Comparison of ENCODE assay signal across 19 cellular contexts in the genomic region with DNA sequence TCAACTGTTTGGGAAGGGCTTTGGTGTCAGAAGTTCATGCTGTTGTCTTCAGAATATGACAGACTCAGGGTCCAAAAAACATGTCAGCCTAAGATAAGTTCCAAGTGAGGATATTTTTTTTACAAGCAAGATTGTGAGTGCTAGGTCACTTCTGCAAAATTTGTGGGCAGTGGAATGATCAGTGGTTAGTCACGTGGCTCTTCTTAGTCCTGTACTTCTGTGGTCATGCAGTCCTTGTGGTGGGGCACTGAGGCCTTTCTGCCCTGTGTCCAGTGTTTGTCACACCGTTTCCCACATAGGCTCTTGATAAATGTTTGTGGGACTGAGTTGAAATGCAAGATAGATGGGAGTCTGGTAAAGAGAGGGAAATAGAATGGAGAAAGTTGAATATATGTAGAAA. TPM values are rescaled to one million over a fixed set of nuclear protein-coding genes. Genes with fewer than 3 reads are reported as not detected.
DNase-seq lines count a peak whose midpoint lies in the region; ATAC-seq and TF ChIP-seq lines count a peak whose summit lies in the region.
"Had no signal": no experiment of that assay in that cellular context is flagged by ENCODE, and none has a peak within 500 bp of the region (broad histone marks: within the 10 kb centered on the region; RNA-seq: fewer than 3 reads in every experiment).

No MANE protein-coding gene starts in this region.

- peaks cover 28% of the 10 kb centered on the region for H3K36me3 Mint-ChIP-seq in type B pancreatic cell
- H3K36me3 Mint-ChIP-seq in activated CD4-positive, alpha-beta memory T cell treated with anti-CD3 and anti-CD28 coated beads, Interleukin-2, amount 10 ng/mL, durations not matched to agents 7 days and 5 days (ENCODE audit: low read depth), result peaks cover 5% of the 10 kb centered on the region
- no peaks in the 10 kb centered on the region for H3K36me3 Mint-ChIP-seq in MCF 10A (ENCODE audit: insufficient read depth, unreplicated experiment)

- no peak overlapping the region for H3K18ac ChIP-seq in mesenchymal stem cell (ENCODE audit: low read depth in 1 of 2, low read length in 2 of 2)

- no peak overlapping the region for H2BK5ac ChIP-seq in mesenchymal stem cell (ENCODE audit: low read depth, low read length, poor library complexity, severe bottlenecking)

- peaks cover 21% of the 10 kb centered on the region for H3K79me1 ChIP-seq in mesenchymal stem cell (replicated peaks; ENCODE audit: low read length, poor library complexity, severe bottlenecking)

- DNase-seq in left ventricle myocardium inferior (no peak), left ventricle myocardium superior (no peak), UCSD-AML1 (lab: John Stamatoyannopoulos, UW; ENCODE audit: unreplicated experiment) (peak; percentile 35), mesenchymal stem cell (peak; percentile 50), type B pancreatic cell (ENCODE audit: extremely low spot score, unreplicated experiment) (no peak), GM03348 (ENCODE audit: low spot score) (no peak), MCF 10A (ENCODE audit: unreplicated experiment) (no peak)
- DNase-seq in activated CD4-positive, alpha-beta memory T cell treated with anti-CD3 and anti-CD28 coated beads, Interleukin-2, amount 10 ng/mL, durations not matched to agents 7 days and 5 days, result no peak
- DNase-seq: dermis blood vessel endothelial cell; esophagus squamous epithelium; GDM1; left cardiac atrium; NCI-H1436 treated with DMSO at 0.1 percent for 48 hours; sigmoid colon; stimulated activated naive B cell treated with anti-CD40 and anti-IgM and Interleukin-4, amounts not matched to agents 10 μg/mL and 1 μg/mL and 100 μg/mL, for 72 hours; T1000 had no signal

- H3K27ac ChIP-seq in left ventricle myocardium inferior (replicated peaks), result peak overlapping the region; percentile 10
- no peak overlapping the region for H3K27ac ChIP-seq in mesenchymal stem cell (ENCODE audit: low read length, poor library complexity, severe bottlenecking)
- H3K27ac ChIP-seq: A549, esophagus squamous epithelium, sigmoid colon had no signal

- H3K9me3 ChIP-seq in left ventricle myocardium inferior (replicated peaks) (no peaks in the 10 kb centered on the region), mesenchymal stem cell (ENCODE audit: control insufficient read depth, low read length) (no peaks in the 10 kb centered on the region)
- H3K9me3 ChIP-seq: A549, adrenal gland, esophagus squamous epithelium, sigmoid colon had no signal

- H4K91ac ChIP-seq in mesenchymal stem cell (ENCODE audit: low read length), result no peak overlapping the region

- H3K4me1 Mint-ChIP-seq in type B pancreatic cell (ENCODE audit: unreplicated experiment) (peaks cover 66% of the 10 kb centered on the region), MCF 10A (ENCODE audit: insufficient read depth, unreplicated experiment) (peaks cover 26% of the 10 kb centered on the region)
- peaks cover 31% of the 10 kb centered on the region for H3K4me1 Mint-ChIP-seq in activated CD4-positive, alpha-beta memory T cell treated with anti-CD3 and anti-CD28 coated beads, Interleukin-2, amount 10 ng/mL, durations not matched to agents 7 days and 5 days
- H3K4me1 Mint-ChIP-seq: activated T-helper 17 cell treated with anti-CD3 and anti-CD28 coated beads, Interleukin-2, amount 50 U/mL, for 72 hours had no signal

- ATAC-seq in left ventricle myocardium superior, result no peak
- ATAC-seq: A549; activated T-helper 17 cell treated with anti-CD3 and anti-CD28 coated beads, Interleukin-2, amount 50 U/mL, for 72 hours; left cardiac atrium; stimulated activated naive B cell treated with anti-CD40 and anti-IgM and Interleukin-4, amounts not matched to agents 10 μg/mL and 1 μg/mL and 100 μg/mL, for 72 hours had no signal

- H3K27me3 ChIP-seq in left ventricle myocardium inferior (ENCODE audit: low read depth) (no peaks in the 10 kb centered on the region), mesenchymal stem cell (ENCODE audit: control insufficient read depth in 1 of 2, insufficient read depth in 1 of 2, low read length in 2 of 2) (no peaks in the 10 kb centered on the region)
- H3K27me3 ChIP-seq: adrenal gland, esophagus squamous epithelium, sigmoid colon had no signal

- H2BK12ac ChIP-seq in mesenchymal stem cell (ENCODE audit: low read length in 2 of 2), result no peak overlapping the region

- peak overlapping the region; percentile 3 for H3K4me3 Mint-ChIP-seq in type B pancreatic cell
- H3K4me3 Mint-ChIP-seq in activated CD4-positive, alpha-beta memory T cell treated with anti-CD3 and anti-CD28 coated beads, Interleukin-2, amount 10 ng/mL, durations not matched to agents 7 days and 5 days, result no peak overlapping the region
- no peak overlapping the region for H3K4me3 Mint-ChIP-seq in MCF 10A (ENCODE audit: unreplicated experiment)
- H3K4me3 Mint-ChIP-seq: activated T-helper 17 cell treated with anti-CD3 and anti-CD28 coated beads, Interleukin-2, amount 50 U/mL, for 72 hours; stimulated activated naive B cell treated with anti-CD40 and anti-IgM and Interleukin-4, amounts not matched to agents 10 μg/mL and 1 μg/mL and 100 μg/mL, for 72 hours had no signal

- H3K4me2 ChIP-seq in mesenchymal stem cell (ENCODE audit: low read length, poor library complexity, severe bottlenecking), result no peak overlapping the region
- H3K4me2 ChIP-seq: A549 had no signal

- H3K27me3 Mint-ChIP-seq in type B pancreatic cell, result no peaks in the 10 kb centered on the region
- H3K27me3 Mint-ChIP-seq in activated CD4-positive, alpha-beta memory T cell treated with anti-CD3 and anti-CD28 coated beads, Interleukin-2, amount 10 ng/mL, durations not matched to agents 7 days and 5 days, result peaks cover 5% of the 10 kb centered on the region
- H3K27me3 Mint-ChIP-seq in MCF 10A (ENCODE audit: insufficient read depth, unreplicated experiment), result no peaks in the 10 kb centered on the region

- no peaks in the 10 kb centered on the region for H3K36me3 ChIP-seq in left ventricle myocardium inferior
- H3K36me3 ChIP-seq in mesenchymal stem cell (ENCODE audit: control insufficient read depth in 1 of 2, insufficient read depth in 2 of 2, low read depth in 1 of 2, low read length in 2 of 2), result peaks cover 0 to 20% of the 10 kb centered on the region in 2 experiments
- H3K36me3 ChIP-seq: adrenal gland, esophagus squamous epithelium had no signal

- H3K9ac ChIP-seq in mesenchymal stem cell (ENCODE audit: low read length), result no peak overlapping the region

- peaks cover 93% of the 10 kb centered on the region for H3K4me1 ChIP-seq in left ventricle myocardium inferior
- H3K4me1 ChIP-seq in mesenchymal stem cell (ENCODE audit: control insufficient read depth, insufficient read depth, low read depth, low read length), result peaks cover 12% of the 10 kb centered on the region

- no peaks in the 10 kb centered on the region for H3K9me3 Mint-ChIP-seq in type B pancreatic cell
- H3K9me3 Mint-ChIP-seq in activated CD4-positive, alpha-beta memory T cell treated with anti-CD3 and anti-CD28 coated beads, Interleukin-2, amount 10 ng/mL, durations not matched to agents 7 days and 5 days, result no peaks in the 10 kb centered on the region
- no peaks in the 10 kb centered on the region for H3K9me3 Mint-ChIP-seq in MCF 10A (ENCODE audit: unreplicated experiment)
- H3K9me3 Mint-ChIP-seq: activated T-helper 17 cell treated with anti-CD3 and anti-CD28 coated beads, Interleukin-2, amount 50 U/mL, for 72 hours; stimulated activated naive B cell treated with anti-CD40 and anti-IgM and Interleukin-4, amounts not matched to agents 10 μg/mL and 1 μg/mL and 100 μg/mL, for 72 hours had no signal

- H2BK120ac ChIP-seq in mesenchymal stem cell (ENCODE audit: low read depth, low read length), result peak overlapping the region; percentile 15

- WGBS in mesenchymal stem cell, result 49% methylated on average over 2 of the region's 2 CpGs

- intact Hi-C loops in left ventricle myocardium inferior (cut with micrococcal nuclease) (no loop called here), left ventricle myocardium superior (cut with micrococcal nuclease) (no loop called here), MCF 10A (cut with micrococcal nuclease) (no loop called here)

- no peak overlapping the region for H3K4ac ChIP-seq in mesenchymal stem cell (ENCODE audit: low read depth in 1 of 2, low read length in 2 of 2)

- no peak overlapping the region for H3K27ac Mint-ChIP-seq in type B pancreatic cell
- no peak overlapping the region for H3K27ac Mint-ChIP-seq in activated CD4-positive, alpha-beta memory T cell treated with anti-CD3 and anti-CD28 coated beads, Interleukin-2, amount 10 ng/mL, durations not matched to agents 7 days and 5 days
- H3K27ac Mint-ChIP-seq in MCF 10A (ENCODE audit: low read depth, unreplicated experiment), result no peak overlapping the region
- H3K27ac Mint-ChIP-seq: activated T-helper 17 cell treated with anti-CD3 and anti-CD28 coated beads, Interleukin-2, amount 50 U/mL, for 72 hours had no signal

- H3K23ac ChIP-seq in mesenchymal stem cell (ENCODE audit: low read length in 2 of 2), result no peak overlapping the region

- POLR2A ChIA-PET in activated CD4-positive, alpha-beta memory T cell treated with anti-CD3 and anti-CD28 coated beads, Interleukin-2, amount 10 ng/mL, durations not matched to agents 7 days and 5 days (lab: Charles Lee), result no interaction called here
- POLR2A ChIA-PET in MCF 10A (lab: Yijun Ruan, JAX), result no interaction called here

- no peak overlapping the region for H2BK15ac ChIP-seq in mesenchymal stem cell (ENCODE audit: low read depth, poor library complexity, severe bottlenecking)

- H3K4me3 ChIP-seq in left ventricle myocardium inferior (no peak overlapping the region), mesenchymal stem cell (ENCODE audit: insufficient read depth in 1 of 2, low read depth in 1 of 2, low read length in 2 of 2) (peak overlapping the region in 1 of 2 experiments; percentile 1)
- H3K4me3 ChIP-seq: A549, esophagus squamous epithelium, sigmoid colon had no signal

- no peak overlapping the region for H3K14ac ChIP-seq in mesenchymal stem cell (ENCODE audit: low read length in 2 of 2)

- TF ChIP-seq CTCF in left ventricle myocardium inferior (IDR thresholded peaks at IDR 0.05; ENCODE audit: borderline replicate concordance) (no peak), type B pancreatic cell (conservative IDR thresholded peaks at IDR 0.05) (no peak), MCF 10A (IDR thresholded peaks at IDR 0.05; ENCODE audit: unreplicated experiment) (no peak)

- peak overlapping the region; percentile 55 for H4K8ac ChIP-seq in mesenchymal stem cell (ENCODE audit: low read length)

- BruUV-seq in MCF 10A (replicated peaks; lab: Mats Ljungman, UMichigan), result no TSS peak

- no peak overlapping the region for H2AFZ ChIP-seq in mesenchymal stem cell (ENCODE audit: low read depth, low read length)

- H2AK5ac ChIP-seq in mesenchymal stem cell (ENCODE audit: low read length, severe bottlenecking), result no peak overlapping the region

- CTCF ChIA-PET in activated CD4-positive, alpha-beta memory T cell treated with anti-CD3 and anti-CD28 coated beads, Interleukin-2, amount 10 ng/mL, durations not matched to agents 7 days and 5 days (lab: Charles Lee), result no interaction called here
- CTCF ChIA-PET in MCF 10A (lab: Yijun Ruan, JAX), result interaction anchor here (0.6 kb wide), 1 partner anchor 156 kb away, joined by 3 read pairs; no protein-coding TSS in a partner anchor

RNA-seq across cellular contexts. Expression of gene RGL1, which starts 5.3 kb away (rescaled TPM):
- total RNA-seq in left ventricle myocardium inferior (19.4 TPM), left ventricle myocardium superior (18.5 TPM), type B pancreatic cell (ENCODE audit: low replicate concordance) (9.5 and 17.0 TPM in 2 replicates), MCF 10A (2022) (2.1 and 2.3 TPM in 2 replicates)
- polyA plus RNA-seq in mesenchymal stem cell (2013, experiment 1 of 2), result 47.5 TPM
- polyA plus RNA-seq in mesenchymal stem cell (2013, experiment 2 of 2), result 47.1 TPM
- 1 to 10 TPM; 2.4 to 2.8 TPM for total RNA-seq in activated CD4-positive, alpha-beta memory T cell treated with anti-CD3 and anti-CD28 coated beads, Interleukin-2, amount 10 ng/mL, durations not matched to agents 7 days and 5 days

Comparison
In these comparisons a context has a peak if more than half of its experiments do, and no peak if none do; other contexts are left out.
1. DNase-seq: peak in UCSD-AML1 (single experiment) and mesenchymal stem cell (single experiment); none in left ventricle myocardium inferior (single experiment), left ventricle myocardium superior (single experiment), type B pancreatic cell (single experiment), activated CD4-positive, alpha-beta memory T cell treated with anti-CD3 and anti-CD28 coated beads, Interleukin-2, amount 10 ng/mL, durations not matched to agents 7 days and 5 days (single experiment), GM03348 (single experiment) and MCF 10A (single experiment).